Comparison of ENCODE assay signal across 32 cellular contexts in the genomic region with DNA sequence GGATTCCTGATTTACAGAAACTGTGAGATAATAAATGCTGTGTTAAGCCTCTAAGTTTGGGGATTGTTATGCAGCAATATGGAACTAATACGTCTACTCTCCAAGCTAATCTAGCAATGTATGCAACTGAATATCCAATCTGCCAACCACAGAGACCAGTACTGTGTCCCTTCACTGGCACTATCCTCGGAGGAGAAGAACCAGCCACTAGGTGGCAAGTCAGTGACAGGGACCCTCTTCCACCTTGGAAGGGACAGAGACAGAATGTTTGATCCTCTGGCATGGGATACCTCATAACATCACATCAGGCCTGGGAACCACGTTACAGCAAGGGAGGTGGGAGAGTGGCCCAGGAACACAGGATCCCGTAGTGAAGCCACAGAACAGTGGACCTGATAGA.
DNase-seq lines count a peak whose midpoint lies in the region; ATAC-seq, FAIRE-seq and TF ChIP-seq lines count a peak whose summit lies in the region.
"Had no signal": no experiment of that assay in that cellular context is flagged by ENCODE, and none has a peak within 500 bp of the region (broad histone marks: within the 10 kb centered on the region; RNA-seq: fewer than 3 reads in every experiment).

No MANE protein-coding gene starts in this region.

- TF ChIP-seq RAD21 in HepG2 (CRISPR knock-in tag; IDR thresholded peaks at IDR 0.05) (no peak), K562 (CRISPR knock-in tag; conservative IDR thresholded peaks at IDR 0.05 in 1 of 2, IDR thresholded peaks at IDR 0.05 in 1 of 2) (0 out of 4 replicates have a peak, but pooled peaks of 1 of the 2 experiments have one; percentile 22)

- POLR2A ChIA-PET in HepG2 (lab: Yijun Ruan, JAX): no interaction called here
- POLR2A ChIA-PET in K562 (lab: Yijun Ruan, JAX): interaction anchor here (0.8 to 0.9 kb wide), 3 partner anchors 10 to 558 kb away, joined by 3 to 7 read pairs (median 3); no protein-coding TSS in a partner anchor

- no peaks in the 10 kb centered on the region for H3K79me2 ChIP-seq in HepG2 (ENCODE audit: insufficient read depth, low read length)
- no peaks in the 10 kb centered on the region for H3K79me2 ChIP-seq in K562 (ENCODE audit: control insufficient read depth, insufficient read depth, low read length)

- H4K20me1 ChIP-seq in HepG2 (ENCODE audit: insufficient read depth, low read length) (no peaks in the 10 kb centered on the region), K562 (replicated peaks; ENCODE audit: control insufficient read depth, insufficient read depth, low read length) (no peaks in the 10 kb centered on the region)

- no peaks in the 10 kb centered on the region for H3K27me3 ChIP-seq in HepG2 (ENCODE audit: control insufficient read depth in 1 of 2, insufficient read depth in 2 of 2, low read length in 2 of 2)
- no peaks in the 10 kb centered on the region for H3K27me3 ChIP-seq in right lobe of liver
- H3K27me3 ChIP-seq in K562 (ENCODE audit: control insufficient read depth in 2 of 2, insufficient read depth in 2 of 2, low read length in 2 of 2): no peaks in the 10 kb centered on the region
- no peaks in the 10 kb centered on the region for H3K27me3 ChIP-seq in ovary
- H3K27me3 ChIP-seq: ascending aorta, SJCRH30, suprapubic skin had no signal

- in situ Hi-C loops in HepG2 (cut with HindIII; ENCODE audit: extremely low pct_ligation_motif_present, low pct_unique_long_range_greater_than_20kb): no loop called here
- in situ Hi-C loops in K562 (cut with MboI): no loop called here

- ATAC-seq in HepG2: peak; percentile 79
- no peak for ATAC-seq in right lobe of liver
- ATAC-seq in K562: 0 out of 3 replicates have a peak, but pooled peaks have one; percentile 12
- peak; percentile 9 for ATAC-seq in sciatic nerve
- no peak for ATAC-seq in GM19023 (IDR thresholded peaks at IDR 0.05; ENCODE audit: unreplicated experiment)
- ATAC-seq: activated CD8-positive, alpha-beta memory T cell treated with anti-CD3 and anti-CD28 coated beads, Interleukin-2, amount 10 ng/mL, durations not matched to agents 7 days and 5 days; activated T-helper 17 cell treated with anti-CD3 and anti-CD28 coated beads, Interleukin-2, amount 50 U/mL, for 72 hours; lower lobe of right lung; psoas muscle; stimulated activated effector memory CD8-positive, alpha-beta T cell treated with anti-CD3 and anti-CD28 coated beads, Interleukin-12 subunit alpha, Interleukin-12 subunit beta, amount 100 ng/mL, for 72 hours had no signal

- DNase-seq in HepG2 (ENCODE audit: low spot score) (peak; percentile 23), right lobe of liver (no peak), HuH-7 (ENCODE audit: low spot score) (peak; percentile 36), K562 (ENCODE audit: extremely low read depth in 1 of 4, low spot score in 3 of 4) (no peak), sciatic nerve (ENCODE audit: low spot score) (no peak), ovary (no peak), SIG-M5 (lab: John Stamatoyannopoulos, UW) (no peak)
- DNase-seq: ACHN; activated CD4-positive, alpha-beta T cell treated with anti-CD3 and anti-CD28 coated beads for 4 hours; CD4-positive, CD25-positive, alpha-beta regulatory T cell; DMS 273 treated with DMSO at 0.1 percent for 48 hours; hippocampal formation; lower lobe of right lung; NCI-H1694; NCI-H2171 treated with DMSO at 0.1 percent for 48 hours; NCI-H526 treated with DMSO at 0.1 percent for 48 hours; psoas muscle; SJCRH30; stimulated activated CD4-positive, alpha-beta T cell treated with anti-CD3 and anti-CD28 coated beads, Interleukin-2, amount 100 ng/mL, for 24 hours had no signal

- no peaks in the 10 kb centered on the region for H3K9me1 ChIP-seq in K562 (ENCODE audit: control insufficient read depth, insufficient read depth, low read length)

- no peak for TF ChIP-seq EP300 in HepG2 (IDR thresholded peaks at IDR 0.05; ENCODE audit: low read depth in 2 of 2, low read length in 2 of 2)
- no peak for TF ChIP-seq EP300 in HepG2 (CRISPR knock-in tag; IDR thresholded peaks at IDR 0.05; ENCODE audit: borderline replicate concordance)
- no peak for TF ChIP-seq EP300 in K562 (IDR thresholded peaks at IDR 0.05; ENCODE audit: low read length)
- TF ChIP-seq EP300 in ovary (IDR thresholded peaks at IDR 0.05): no peak

- no peak overlapping the region for H3K27ac ChIP-seq in HepG2 (ENCODE audit: extremely low read length, insufficient read depth, low read length)
- no peak overlapping the region for H3K27ac ChIP-seq in right lobe of liver
- H3K27ac ChIP-seq in K562 (ENCODE audit: extremely low read depth, low read depth, low read length): no peak overlapping the region
- no peak overlapping the region for H3K27ac ChIP-seq in ovary
- H3K27ac ChIP-seq: ascending aorta, HL-60, lower lobe of right lung, psoas muscle, SJCRH30, skin epidermis, suprapubic skin had no signal

- no peak overlapping the region for H3K9ac ChIP-seq in HepG2 (ENCODE audit: insufficient read depth, low read depth, low read length)
- no peak overlapping the region for H3K9ac ChIP-seq in K562 (ENCODE audit: insufficient read depth in 1 of 2, low read depth in 2 of 2, low read length in 2 of 2)

- H3K36me3 ChIP-seq in HepG2 (replicated peaks in 1 of 2; ENCODE audit: control insufficient read depth in 1 of 2, insufficient read depth in 2 of 2, low read length in 2 of 2): no peaks in the 10 kb centered on the region
- H3K36me3 ChIP-seq in right lobe of liver: no peaks in the 10 kb centered on the region
- H3K36me3 ChIP-seq in K562 (ENCODE audit: control insufficient read depth, insufficient read depth, low read length): no peaks in the 10 kb centered on the region
- H3K36me3 ChIP-seq in ovary: no peaks in the 10 kb centered on the region
- H3K36me3 ChIP-seq: ascending aorta, lower lobe of right lung, SJCRH30, suprapubic skin had no signal

- H3K9me3 ChIP-seq in HepG2 (ENCODE audit: low read length): no peaks in the 10 kb centered on the region
- no peaks in the 10 kb centered on the region for H3K9me3 ChIP-seq in right lobe of liver
- H3K9me3 ChIP-seq in K562 (replicated peaks; ENCODE audit: control insufficient read depth, insufficient read depth, low read depth, low read length): no peaks in the 10 kb centered on the region; the same call in 1 of the 2 replicates
- H3K9me3 ChIP-seq in ovary: no peaks in the 10 kb centered on the region
- H3K9me3 ChIP-seq: ascending aorta, lower lobe of right lung, psoas muscle, SJCRH30, suprapubic skin had no signal

- H3K4me3 ChIP-seq in HepG2 (replicated peaks in 1 of 3; ENCODE audit: insufficient read depth in 1 of 3, low read depth in 2 of 3, low read length in 3 of 3): no peak overlapping the region
- no peak overlapping the region for H3K4me3 ChIP-seq in right lobe of liver
- no peak overlapping the region for H3K4me3 ChIP-seq in K562
- no peak overlapping the region for H3K4me3 ChIP-seq in ovary
- H3K4me3 ChIP-seq: ascending aorta, lower lobe of right lung, psoas muscle, SJCRH30, skin epidermis, suprapubic skin had no signal

- 29% methylated on average over 2 of the region's 4 CpGs for WGBS in HepG2 (ENCODE audit: low lambda C conversion rate)
- WGBS in right lobe of liver (ENCODE audit: insufficient coverage, low coverage, low lambda C conversion rate, missing lambda C conversion rate): 80% methylated on average over 1 of the region's 4 CpGs
- 17% methylated on average over 4 of the region's 4 CpGs for WGBS in K562 (ENCODE audit: insufficient coverage, low coverage, missing lambda C conversion rate)
- WGBS in ovary, 3 donors: 82 to 94% (median 88%) methylated on average over 4 of the region's 4 CpGs

- no peak overlapping the region for H2AFZ ChIP-seq in HepG2 (ENCODE audit: low read length)
- H2AFZ ChIP-seq in K562 (ENCODE audit: low read depth, low read length): no peak overlapping the region

- H3K4me2 ChIP-seq in HepG2 (ENCODE audit: low read depth, low read length) (no peak overlapping the region), K562 (ENCODE audit: insufficient read depth, low read length) (no peak overlapping the region)

- BruUV-seq in HepG2 (replicated peaks; lab: Mats Ljungman, UMichigan) (no TSS peak), K562 (replicated peaks; lab: Mats Ljungman, UMichigan) (no TSS peak)

- FAIRE-seq in HepG2 (lab: Jason Lieb, UNC) (peak; percentile 18), K562 (lab: Jason Lieb, UNC) (no peak)
- FAIRE-seq: frontal cortex, G401.6, GM12892, keratinocyte, urothelium cell line had no signal

- TF ChIP-seq CTCF in HepG2 (CRISPR knock-in tag; IDR thresholded peaks at IDR 0.05) (peak; percentile 51), right lobe of liver (IDR thresholded peaks at IDR 0.05) (no peak), K562 (IDR thresholded peaks at IDR 0.05 in 2 of 3, conservative IDR thresholded peaks at IDR 0.05 in 1 of 3; ENCODE audit: insufficient read depth in 2 of 3, low read depth in 1 of 3, low read length in 3 of 3) (peak in 1 of 3 experiments; percentile 13; a peak in 1 of 6 replicates), ovary (IDR thresholded peaks at IDR 0.05) (no peak)

- intact Hi-C loops in HepG2 (cut with micrococcal nuclease; ENCODE audit: unreplicated experiment) (loop anchor here (5.0 kb wide), 1 partner anchor 226 kb away; no protein-coding TSS in a partner anchor), right lobe of liver (cut with DNase I) (no loop called here), K562 (cut with micrococcal nuclease) (no loop called here), sciatic nerve (cut with DNase I) (loop anchor here (5.0 kb wide), 1 partner anchor 106 kb away; no protein-coding TSS in a partner anchor), ovary (cut with DNase I) (no loop called here)

- CTCF ChIA-PET in HepG2 (lab: Yijun Ruan, JAX; ENCODE audit: low intra/inter-chr PET ratio, low total read pairs) (no interaction called here), K562 (lab: Yijun Ruan, JAX; ENCODE audit: low intra/inter-chr PET ratio) (no interaction called here)

- TF ChIP-seq POLR2A in HepG2 (IDR thresholded peaks at IDR 0.05; ENCODE audit: insufficient read depth in 1 of 2, low read depth in 2 of 2, low read length in 2 of 2) (no peak), right lobe of liver (IDR thresholded peaks at IDR 0.05) (no peak), K562 (conservative IDR thresholded peaks at IDR 0.05) (no peak), ovary (IDR thresholded peaks at IDR 0.05) (no peak)

- H3K4me1 ChIP-seq in HepG2 (ENCODE audit: insufficient read depth, low read length) (peaks cover 32% of the 10 kb centered on the region), right lobe of liver (peaks cover 0 to 31% (median 6%) of the 10 kb centered on the region in 4 donors), K562 (replicated peaks in 1 of 2; ENCODE audit: control insufficient read depth in 2 of 2, insufficient read depth in 2 of 2, low read length in 2 of 2) (no peaks in the 10 kb centered on the region), ovary (ENCODE audit: insufficient read depth) (no peaks in the 10 kb centered on the region)
- H3K4me1 ChIP-seq: ascending aorta had no signal

TF ChIP-seq in HepG2, 621 proteins besides CTCF, POLR2A, EP300 and RAD21 (continues in another document):
- TF ChIP-seq TRIM24 (CRISPR knock-in tag; IDR thresholded peaks at IDR 0.05) (no peak), RAD51 (IDR thresholded peaks at IDR 0.05; ENCODE audit: borderline replicate concordance) (no peak), STAG1 (CRISPR knock-in tag; IDR thresholded peaks at IDR 0.05) (peak; percentile 34)

TF ChIP-seq in K562, 482 proteins besides CTCF, POLR2A, EP300 and RAD21 (continues in another document):
- no peak for TF ChIP-seq RCOR1 (IDR thresholded peaks at IDR 0.05; ENCODE audit: borderline replicate concordance in 1 of 2, low read depth in 2 of 2, low read length in 2 of 2)
- TF ChIP-seq PHF8 (IDR thresholded peaks at IDR 0.05; ENCODE audit: borderline replicate concordance, low read length): no peak

Comparison
In these comparisons a context has a peak if more than half of its experiments do, and no peak if none do; other contexts are left out.
1. ATAC-seq: peak in HepG2 (single experiment), K562 (single experiment) and sciatic nerve (single experiment); none in right lobe of liver (0 of 4) and GM19023 (single experiment).
2. DNase-seq: peak in HepG2 (single experiment) and HuH-7 (single experiment); none in right lobe of liver (0 of 3), K562 (0 of 4), sciatic nerve (single experiment), ovary (0 of 5) and SIG-M5 (single experiment).
3. intact Hi-C loops: an anchor here in HepG2 (5.0 kb wide) and sciatic nerve (5.0 kb wide); none called in right lobe of liver, K562 and ovary.